8 cellular contexts compared by ENCODE assay signal in the genomic region with DNA sequence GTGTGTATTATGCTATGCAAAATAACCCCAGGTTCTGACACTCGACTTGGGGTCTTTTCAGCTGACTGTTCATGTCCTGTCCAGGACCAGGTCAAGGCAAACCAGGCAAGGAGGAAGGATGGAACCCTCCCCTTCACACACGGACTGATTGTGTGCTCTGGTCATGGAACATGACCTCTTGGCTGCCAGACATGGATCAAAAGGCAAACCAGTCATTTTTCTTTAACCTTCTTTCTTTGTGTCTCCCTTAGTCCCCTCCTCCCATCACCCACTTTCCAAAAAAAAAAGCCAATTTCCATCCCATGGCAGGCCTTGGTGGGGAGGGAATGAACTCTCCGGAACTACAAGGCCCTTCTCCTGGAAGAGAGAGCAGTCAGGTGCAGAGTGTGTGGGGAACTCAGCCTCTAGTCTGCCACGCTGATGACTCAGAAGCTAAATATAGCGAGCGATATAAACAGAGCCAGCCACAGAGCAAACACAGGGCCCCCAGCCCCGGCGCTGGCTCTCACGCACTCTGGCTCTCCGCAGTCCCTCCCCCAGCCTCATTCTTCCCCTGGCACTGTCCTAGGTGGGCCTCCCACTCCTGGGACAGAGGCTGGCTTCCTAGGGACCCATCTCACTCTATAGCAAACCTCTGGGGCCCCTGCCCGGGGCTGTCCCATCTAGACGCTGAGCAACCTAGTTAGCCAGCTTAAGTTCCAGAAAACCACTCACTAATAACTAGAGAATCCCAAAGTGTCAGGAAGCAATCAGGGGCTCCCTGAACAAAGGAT. TPM values are rescaled to one million over a fixed set of nuclear protein-coding genes. Genes with fewer than 3 reads are reported as not detected.
A peak's percentile ranks its signal among the peaks of the same experiment; 100 is the strongest.
DNase-seq lines count a peak whose midpoint lies in the region; ATAC-seq and TF ChIP-seq lines count a peak whose summit lies in the region.

No MANE protein-coding gene starts in this region.

- no peak for TF ChIP-seq CTCF in natural killer cell (IDR thresholded peaks at IDR 0.05)

- H3K27ac ChIP-seq in stomach smooth muscle (ENCODE audit: low read length): peak overlapping the region; percentile 84

- peaks cover 0 to 2% of the 10 kb centered on the region in 2 donors for H3K27me3 Mint-ChIP-seq in natural killer cell (ENCODE audit: low read depth in 2 of 2)

- no peak overlapping the region for H3K4me3 Mint-ChIP-seq in natural killer cell

- H3K9ac ChIP-seq in stomach smooth muscle (ENCODE audit: low read length in 2 of 2): peak overlapping the region; percentile 40 to 55

- peaks cover 89% of the 10 kb centered on the region for H3K4me1 ChIP-seq in stomach smooth muscle (ENCODE audit: control insufficient read depth, insufficient read depth, low read length)

- H3K36me3 ChIP-seq in stomach smooth muscle (ENCODE audit: control insufficient read depth in 2 of 2, insufficient read depth in 2 of 2, low read length in 2 of 2): no peaks in the 10 kb centered on the region

- H3K9me3 ChIP-seq in stomach smooth muscle (ENCODE audit: control insufficient read depth in 2 of 2, low read length in 2 of 2): no peaks in the 10 kb centered on the region

- H3K27me3 ChIP-seq in stomach smooth muscle (ENCODE audit: control insufficient read depth in 1 of 2, insufficient read depth in 2 of 2, low read length in 2 of 2): no peaks in the 10 kb centered on the region

- H3K36me3 Mint-ChIP-seq in natural killer cell: no peaks in the 10 kb centered on the region

- intact Hi-C loops in natural killer cell (cut with micrococcal nuclease): no loop called here

- peaks cover 12 to 14% of the 10 kb centered on the region in 2 donors for H3K4me1 Mint-ChIP-seq in natural killer cell

- ATAC-seq in GM21447 (IDR thresholded peaks at IDR 0.05; ENCODE audit: unreplicated experiment) (peak; percentile 72), esophagus mucosa (peak; percentile 66), natural killer cell (peak; percentile 84 to 94 (median 85))

- DNase-seq in DMS 273 treated with DMSO at 0.1 percent for 48 hours (lab: John Stamatoyannopoulos, UW) (peak; percentile 27), HT-29 (ENCODE audit: low spot score) (peak; percentile 95), NOMO-1 treated with dmso at 0.1 percent for 144 hours (lab: John Stamatoyannopoulos, UW; ENCODE audit: unreplicated experiment) (peak; percentile 82), activated T-cell treated with anti-CD3 and anti-CD28 coated beads for 24 hours (ENCODE audit: low read depth) (peak; percentile 77), natural killer cell (peak; percentile 44)

- H3K4me3 ChIP-seq in stomach smooth muscle (ENCODE audit: low read length in 2 of 2): peak overlapping the region; percentile 48 to 60

- peak overlapping the region in 1 of 2 donors; percentile 80 for H3K27ac Mint-ChIP-seq in natural killer cell

- H3K9me3 Mint-ChIP-seq in natural killer cell: no peaks in the 10 kb centered on the region

RNA-seq across cellular contexts. Expression of a gene that starts 10.0 kb away (rescaled TPM):
- total RNA-seq in HT-29 (2014; rRNA removed; shearing (Covaris generic)): 11.6 and 15.4 TPM in 2 replicates
- total RNA-seq in esophagus mucosa (1.5 TPM), natural killer cell (10 to 100 TPM in 1 of 3 donors, 1 to 10 TPM in 2; 7.6 to 10.5 (median 9.8) TPM)

RNA-seq across cellular contexts. Expression of a gene that starts 59.7 kb away (rescaled TPM):
- 245 and 295 TPM in 2 replicates for total RNA-seq in HT-29 (2014; rRNA removed; shearing (Covaris generic))
- total RNA-seq in esophagus mucosa (99.7 TPM), natural killer cell (100 to 1,000 TPM; 126 to 143 (median 127) TPM)

Comparison
In these comparisons a context has a peak if more than half of its experiments do, and no peak if none do; other contexts are left out.
1. Peak in every context shown above with its lines: DNase-seq, ATAC-seq, H3K4me3 ChIP-seq and H3K27ac ChIP-seq.
2. DNase-seq: peak in every context shown above with its lines; median percentile 95 in HT-29; 82 in NOMO-1 treated with dmso at 0.1 percent for 144 hours; 77 in activated T-cell treated with anti-CD3 and anti-CD28 coated beads for 24 hours; 44 in natural killer cell; 27 in DMS 273 treated with DMSO at 0.1 percent for 48 hours.